In genomic region chrX:107851215-107851614, GRCh38 we compare ENCODE assay signal across 19 cellular contexts. TPM values are rescaled to one million over a fixed set of nuclear protein-coding genes. Genes with fewer than 3 reads are reported as not detected.
DNase-seq lines count a peak whose midpoint lies in the region; ATAC-seq and TF ChIP-seq lines count a peak whose summit lies in the region.
"Had no signal": no experiment of that assay in that cellular context is flagged by ENCODE, and none has a peak within 500 bp of the region (broad histone marks: within the 10 kb centered on the region; RNA-seq: fewer than 3 reads in every experiment).

No MANE protein-coding gene starts in this region.

- H3K4me3 Mint-ChIP-seq in natural killer cell: no peak overlapping the region
- H3K4me3 Mint-ChIP-seq: CD8-positive, alpha-beta memory T cell had no signal

- H3K36me3 Mint-ChIP-seq in natural killer cell: no peaks in the 10 kb centered on the region

- H3K36me3 ChIP-seq in H7 (replicated peaks; ENCODE audit: control insufficient read depth, insufficient read depth, low read length): no peaks in the 10 kb centered on the region
- H3K36me3 ChIP-seq: BLaER1 treated with 17β-estradiol and CSF1 and Interleukin-3, amounts not matched to agents 10 nM and 100 nM had no signal

- H3K27ac ChIP-seq in RWPE1: no peak overlapping the region
- H3K27ac ChIP-seq: A549; BLaER1 treated with 17β-estradiol and CSF1 and Interleukin-3, amounts not matched to agents 10 nM and 100 nM had no signal

- H3K4me3 ChIP-seq in choroid plexus epithelial cell (ENCODE audit: low read depth, low read length) (no peak overlapping the region), H7 (ENCODE audit: insufficient read depth, low read depth, low read length) (no peak overlapping the region)
- H3K4me3 ChIP-seq: A549; BLaER1 treated with 17β-estradiol and CSF1 and Interleukin-3, amounts not matched to agents 10 nM and 100 nM had no signal

- no peaks in the 10 kb centered on the region for H3K27me3 ChIP-seq in H7 (ENCODE audit: control insufficient read depth, insufficient read depth, low read length)

- TF ChIP-seq CTCF in RWPE1 (conservative IDR thresholded peaks at IDR 0.05; ENCODE audit: low read depth) (no peak), choroid plexus epithelial cell (conservative IDR thresholded peaks at IDR 0.05; ENCODE audit: low read depth, low read length) (no peak), natural killer cell (IDR thresholded peaks at IDR 0.05) (no peak)

- H3K4me1 Mint-ChIP-seq in natural killer cell: no peaks in the 10 kb centered on the region
- H3K4me1 Mint-ChIP-seq: CD8-positive, alpha-beta memory T cell had no signal

- H3K9me3 Mint-ChIP-seq in natural killer cell: no peaks in the 10 kb centered on the region
- H3K9me3 Mint-ChIP-seq: CD8-positive, alpha-beta memory T cell had no signal

- intact Hi-C loops in natural killer cell (cut with micrococcal nuclease): no loop called here

- POLR2A ChIA-PET in RWPE1 (lab: Yijun Ruan, JAX; ENCODE audit: low non-redundant PET): no interaction called here

- no peak overlapping the region for H3K27ac Mint-ChIP-seq in natural killer cell
- H3K27ac Mint-ChIP-seq: CD8-positive, alpha-beta memory T cell had no signal

- DNase-seq in EH (ENCODE audit: low read depth): peak; percentile 39
- peak; percentile 20 for DNase-seq in RWPE1 (ENCODE audit: low spot score)
- DNase-seq in choroid plexus epithelial cell (ENCODE audit: low read depth): peak; percentile 49
- DNase-seq in iris pigment epithelial cell (ENCODE audit: low read depth): peak; percentile 52
- DNase-seq in H7: no peak
- no peak for DNase-seq in hippocampal formation (lab: John Stamatoyannopoulos, UW)
- no peak for DNase-seq in natural killer cell
- DNase-seq: CD8-positive, alpha-beta memory T cell; DMS53; HCEC 1CT; Kasumi-1; NCI-H1105; NCI-H1694; SHP77 treated with DMSO at 0.1 percent for 48 hours; SK-N-SH had no signal

- CTCF ChIA-PET in RWPE1 (lab: Yijun Ruan, JAX): no interaction called here

- H3K27me3 Mint-ChIP-seq in natural killer cell (ENCODE audit: low read depth in 2 of 2): peaks cover 16 to 27% of the 10 kb centered on the region in 2 donors
- H3K27me3 Mint-ChIP-seq: CD8-positive, alpha-beta memory T cell had no signal

- no peak for ATAC-seq in natural killer cell
- ATAC-seq in GM21515 (IDR thresholded peaks at IDR 0.05; ENCODE audit: unreplicated experiment): no peak
- ATAC-seq: A549 had no signal

RNA-seq across cellular contexts. Expression of gene MID2, which starts 25.5 kb away (rescaled TPM):
- total RNA-seq in H7 (2014; rRNA removed; shearing (Covaris generic)): 8.4 and 9.4 TPM in 2 replicates
- total RNA-seq in natural killer cell: 1 to 10 TPM; 1.4 to 6.0 (median 2.3) TPM
- total RNA-seq: OCI-LY7 had no signal

Comparison
In these comparisons a context has a peak if more than half of its experiments do, and no peak if none do; other contexts are left out.
1. DNase-seq: peak in EH (single experiment), RWPE1 (single experiment), choroid plexus epithelial cell (single experiment) and iris pigment epithelial cell (single experiment); none in H7 (single experiment), hippocampal formation (0 of 2) and natural killer cell (single experiment).